ENCODE assay signal across 9 cellular contexts in the genomic region with DNA sequence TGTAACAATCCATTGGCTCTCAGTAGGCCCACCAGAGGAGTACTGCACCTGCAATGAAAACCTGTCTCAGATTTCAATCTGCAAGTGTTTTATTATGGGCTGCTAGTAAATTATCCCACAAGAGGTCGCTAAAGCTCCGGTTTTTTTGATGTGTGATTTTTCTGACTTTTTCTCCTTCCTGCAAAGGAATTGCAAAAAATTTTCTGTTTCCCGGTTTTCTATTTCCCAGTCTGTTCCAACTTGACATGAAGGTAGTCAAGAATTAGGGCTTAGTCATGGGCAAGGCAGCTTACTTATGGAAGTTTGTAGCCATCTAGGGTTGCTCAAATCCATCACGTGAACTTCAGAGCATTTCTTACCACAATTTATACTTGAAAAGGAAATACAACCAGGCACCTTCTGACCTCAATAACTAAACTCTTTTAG. TPM values are rescaled to one million over a fixed set of nuclear protein-coding genes. Genes with fewer than 3 reads are reported as not detected.
DNase-seq lines count a peak whose midpoint lies in the region; ATAC-seq and TF ChIP-seq lines count a peak whose summit lies in the region.
"Had no signal": no experiment of that assay in that cellular context is flagged by ENCODE, and none has a peak within 500 bp of the region (broad histone marks: within the 10 kb centered on the region; RNA-seq: fewer than 3 reads in every experiment).

No MANE protein-coding gene starts in this region.

- no peaks in the 10 kb centered on the region for H4K20me1 ChIP-seq in neural progenitor cell (ENCODE audit: low read depth)

- H3K9ac ChIP-seq in neural progenitor cell = no peak overlapping the region

- no peak overlapping the region for H3K4me3 ChIP-seq in neural progenitor cell

- H3K9me3 Mint-ChIP-seq in stimulated activated naive CD8-positive, alpha-beta T cell treated with anti-CD3 and anti-CD28 coated beads, Interleukin-15, Interleukin-2, amounts not matched to agents 100 ng/mL and 50 ng/mL, for 24 hours = no peaks in the 10 kb centered on the region
- H3K9me3 Mint-ChIP-seq in neural progenitor cell = peaks cover 2% of the 10 kb centered on the region

- DNase-seq in stimulated activated naive CD8-positive, alpha-beta T cell treated with anti-CD3 and anti-CD28 coated beads, Interleukin-15, Interleukin-2, amounts not matched to agents 100 U/mL and 50 U/mL, for 24 hours = no peak
- DNase-seq in SK-N-DZ (ENCODE audit: low spot score) (peak; percentile 50), epithelial cell of prostate (ENCODE audit: low read depth, low spot score) (no peak), neural progenitor cell (ENCODE audit: low spot score) (peak; percentile 48), ecto neural progenitor cell (ENCODE audit: low spot score) (no peak)
- DNase-seq: left cardiac atrium had no signal

- H3K79me2 ChIP-seq in neural progenitor cell (ENCODE audit: low read depth) = no peaks in the 10 kb centered on the region

- no peaks in the 10 kb centered on the region for H3F3A ChIP-seq in neural progenitor cell (ENCODE audit: low read depth)

- H3K9me3 ChIP-seq in neural progenitor cell (ENCODE audit: low read depth) = no peaks in the 10 kb centered on the region

- H3K27ac ChIP-seq in epithelial cell of prostate (peak overlapping the region; percentile 12), neural progenitor cell (no peak overlapping the region)

- peak overlapping the region; percentile 55 for H2AFZ ChIP-seq in neural progenitor cell (replicated peaks)

- no peak for ATAC-seq in stimulated activated naive CD8-positive, alpha-beta T cell treated with anti-CD3 and anti-CD28 coated beads, Interleukin-15, Interleukin-2, amounts not matched to agents 100 U/mL and 50 U/mL, for 24 hours
- ATAC-seq in HG02970 (IDR thresholded peaks at IDR 0.05; ENCODE audit: low FRiP score, unreplicated experiment) = no peak

- no peaks in the 10 kb centered on the region for H3K36me3 Mint-ChIP-seq in stimulated activated naive CD8-positive, alpha-beta T cell treated with anti-CD3 and anti-CD28 coated beads, Interleukin-15, Interleukin-2, amounts not matched to agents 100 ng/mL and 50 ng/mL, for 24 hours (ENCODE audit: low read depth)
- no peaks in the 10 kb centered on the region for H3K36me3 Mint-ChIP-seq in neural progenitor cell

- no peaks in the 10 kb centered on the region for H3K4me1 ChIP-seq in neural progenitor cell

- no peaks in the 10 kb centered on the region for H3K27me3 ChIP-seq in neural progenitor cell

- TF ChIP-seq CTCF in LNCAP (IDR thresholded peaks at IDR 0.05) (peak; percentile 72), neural progenitor cell (IDR thresholded peaks at IDR 0.05) (peak; percentile 75)

- H3K27ac Mint-ChIP-seq in stimulated activated naive CD8-positive, alpha-beta T cell treated with anti-CD3 and anti-CD28 coated beads, Interleukin-15, Interleukin-2, amounts not matched to agents 100 ng/mL and 50 ng/mL, for 24 hours = peak overlapping the region; percentile 75
- no peak overlapping the region for H3K27ac Mint-ChIP-seq in neural progenitor cell

- H3K36me3 ChIP-seq in neural progenitor cell = no peaks in the 10 kb centered on the region

- no peak overlapping the region for H3K4me2 ChIP-seq in neural progenitor cell

- no peak overlapping the region for H3K4me3 Mint-ChIP-seq in stimulated activated naive CD8-positive, alpha-beta T cell treated with anti-CD3 and anti-CD28 coated beads, Interleukin-15, Interleukin-2, amounts not matched to agents 100 ng/mL and 50 ng/mL, for 24 hours
- H3K4me3 Mint-ChIP-seq in neural progenitor cell = no peak overlapping the region

- peaks cover 4% of the 10 kb centered on the region for H3K27me3 Mint-ChIP-seq in stimulated activated naive CD8-positive, alpha-beta T cell treated with anti-CD3 and anti-CD28 coated beads, Interleukin-15, Interleukin-2, amounts not matched to agents 100 ng/mL and 50 ng/mL, for 24 hours
- no peaks in the 10 kb centered on the region for H3K27me3 Mint-ChIP-seq in neural progenitor cell (ENCODE audit: insufficient read depth, low read depth)

- peaks cover 52% of the 10 kb centered on the region for H3K4me1 Mint-ChIP-seq in stimulated activated naive CD8-positive, alpha-beta T cell treated with anti-CD3 and anti-CD28 coated beads, Interleukin-15, Interleukin-2, amounts not matched to agents 100 ng/mL and 50 ng/mL, for 24 hours (ENCODE audit: low read depth)
- peaks cover 8% of the 10 kb centered on the region for H3K4me1 Mint-ChIP-seq in neural progenitor cell

RNA-seq across cellular contexts. Expression of a gene that starts 38.5 kb away (rescaled TPM):
- 7.4 and 12.5 TPM in 2 replicates for polyA plus RNA-seq in SK-N-DZ (2014; cell fraction: cytosol; rRNA removed)
- 32.3 and 36.8 TPM in 2 replicates for polyA plus RNA-seq in SK-N-DZ (2014; cell fraction: nucleus; rRNA removed)
- 19.0 and 26.2 TPM in 2 replicates for total RNA-seq in neural progenitor cell (ENCODE audit: low replicate concordance)

Comparison
In these comparisons a context has a peak if more than half of its experiments do, and no peak if none do; other contexts are left out.
1. DNase-seq: peak in SK-N-DZ (single experiment) and neural progenitor cell (single experiment); none in stimulated activated naive CD8-positive, alpha-beta T cell treated with anti-CD3 and anti-CD28 coated beads, Interleukin-15, Interleukin-2, amounts not matched to agents 100 U/mL and 50 U/mL, for 24 hours (single experiment), epithelial cell of prostate (single experiment) and ecto neural progenitor cell (single experiment).